Comparison of ENCODE assay signal across 1 cellular context in the genomic region with DNA sequence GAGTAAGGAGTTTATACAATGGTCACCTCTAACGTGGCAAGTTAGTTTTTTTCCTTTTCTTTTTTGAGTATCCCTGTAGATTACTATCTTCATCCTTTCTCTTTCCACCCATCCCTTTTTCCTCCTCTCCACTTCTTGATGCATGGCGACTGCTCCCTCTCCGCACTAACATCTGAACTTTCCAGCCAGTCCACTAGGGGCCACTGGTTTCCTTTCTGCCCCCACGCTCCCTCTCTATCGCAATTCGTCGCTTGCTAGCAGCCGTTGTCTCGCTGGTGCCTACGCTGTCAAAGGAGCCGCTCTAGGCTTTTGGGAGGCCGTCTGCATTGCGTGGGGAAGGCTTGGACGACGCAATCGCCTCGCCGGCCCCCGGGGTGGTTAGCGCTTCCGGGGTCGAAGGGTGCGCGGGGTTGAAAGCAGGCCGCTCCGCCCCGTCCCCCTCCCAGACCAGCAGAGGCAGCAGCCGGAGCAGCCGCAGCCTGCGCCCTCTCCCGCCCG.
TF ChIP-seq lines count a peak whose summit lies in the region.

Gene PCBP2, plus strand, starts transcription at position 442 of the 498 bp plus-strand sequence. CDS start 2,699 bp downstream, outside the sequence.

TF ChIP-seq in WTC11, 78 proteins besides CTCF, POLR2A, EP300 and RAD21 (continued from another document and continues in another):
- TF ChIP-seq, protein P1, sequence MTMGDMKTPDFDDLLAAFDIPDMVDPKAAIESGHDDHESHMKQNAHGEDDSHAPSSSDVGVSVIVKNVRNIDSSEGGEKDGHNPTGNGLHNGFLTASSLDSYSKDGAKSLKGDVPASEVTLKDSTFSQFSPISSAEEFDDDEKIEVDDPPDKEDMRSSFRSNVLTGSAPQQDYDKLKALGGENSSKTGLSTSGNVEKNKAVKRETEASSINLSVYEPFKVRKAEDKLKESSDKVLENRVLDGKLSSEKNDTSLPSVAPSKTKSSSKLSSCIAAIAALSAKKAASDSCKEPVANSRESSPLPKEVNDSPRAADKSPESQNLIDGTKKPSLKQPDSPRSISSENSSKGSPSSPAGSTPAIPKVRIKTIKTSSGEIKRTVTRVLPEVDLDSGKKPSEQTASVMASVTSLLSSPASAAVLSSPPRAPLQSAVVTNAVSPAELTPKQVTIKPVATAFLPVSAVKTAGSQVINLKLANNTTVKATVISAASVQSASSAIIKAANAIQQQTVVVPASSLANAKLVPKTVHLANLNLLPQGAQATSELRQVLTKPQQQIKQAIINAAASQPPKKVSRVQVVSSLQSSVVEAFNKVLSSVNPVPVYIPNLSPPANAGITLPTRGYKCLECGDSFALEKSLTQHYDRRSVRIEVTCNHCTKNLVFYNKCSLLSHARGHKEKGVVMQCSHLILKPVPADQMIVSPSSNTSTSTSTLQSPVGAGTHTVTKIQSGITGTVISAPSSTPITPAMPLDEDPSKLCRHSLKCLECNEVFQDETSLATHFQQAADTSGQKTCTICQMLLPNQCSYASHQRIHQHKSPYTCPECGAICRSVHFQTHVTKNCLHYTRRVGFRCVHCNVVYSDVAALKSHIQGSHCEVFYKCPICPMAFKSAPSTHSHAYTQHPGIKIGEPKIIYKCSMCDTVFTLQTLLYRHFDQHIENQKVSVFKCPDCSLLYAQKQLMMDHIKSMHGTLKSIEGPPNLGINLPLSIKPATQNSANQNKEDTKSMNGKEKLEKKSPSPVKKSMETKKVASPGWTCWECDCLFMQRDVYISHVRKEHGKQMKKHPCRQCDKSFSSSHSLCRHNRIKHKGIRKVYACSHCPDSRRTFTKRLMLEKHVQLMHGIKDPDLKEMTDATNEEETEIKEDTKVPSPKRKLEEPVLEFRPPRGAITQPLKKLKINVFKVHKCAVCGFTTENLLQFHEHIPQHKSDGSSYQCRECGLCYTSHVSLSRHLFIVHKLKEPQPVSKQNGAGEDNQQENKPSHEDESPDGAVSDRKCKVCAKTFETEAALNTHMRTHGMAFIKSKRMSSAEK (CRISPR knock-in tag; IDR thresholded peaks at IDR 0.05; ENCODE audit: borderline replicate concordance), result no peak
- TF ChIP-seq FOXJ3 (CRISPR knock-in tag; IDR thresholded peaks at IDR 0.05; ENCODE audit: borderline replicate concordance) (no peak), ZNF416 (CRISPR knock-in tag; IDR thresholded peaks at IDR 0.05) (no peak), GABPB1 (CRISPR knock-in tag; IDR thresholded peaks at IDR 0.05) (peak; percentile 98), RELA (CRISPR knock-in tag; IDR thresholded peaks at IDR 0.05; ENCODE audit: borderline replicate concordance) (no peak), ZNF396 (CRISPR knock-in tag; IDR thresholded peaks at IDR 0.05; ENCODE audit: borderline replicate concordance) (no peak), TP53 (CRISPR knock-in tag; IDR thresholded peaks at IDR 0.05) (no peak), ETV6 (CRISPR knock-in tag; IDR thresholded peaks at IDR 0.05) (peak; percentile 68; the same call in 1 of the 2 replicates), SMAD4 (CRISPR knock-in tag; IDR thresholded peaks at IDR 0.05) (no peak), NR1H2 (CRISPR knock-in tag; IDR thresholded peaks at IDR 0.05) (no peak), ZNF219 (CRISPR knock-in tag; IDR thresholded peaks at IDR 0.05; ENCODE audit: borderline replicate concordance) (no peak), SP1 (CRISPR knock-in tag; conservative IDR thresholded peaks at IDR 0.05) (peak; percentile 90), STAT6 (CRISPR knock-in tag; conservative IDR thresholded peaks at IDR 0.05; ENCODE audit: low read depth) (no peak), MXD4 (CRISPR knock-in tag; IDR thresholded peaks at IDR 0.05; ENCODE audit: borderline replicate concordance) (no peak), ZNF425 (CRISPR knock-in tag; conservative IDR thresholded peaks at IDR 0.05) (no peak), PRRX2 (CRISPR knock-in tag; IDR thresholded peaks at IDR 0.05) (0 out of 2 replicates have a peak, but pooled peaks have one; percentile 39), USF2 (CRISPR knock-in tag; IDR thresholded peaks at IDR 0.05) (no peak), ZNF121 (CRISPR knock-in tag; IDR thresholded peaks at IDR 0.05) (no peak), MLX (CRISPR knock-in tag; IDR thresholded peaks at IDR 0.05) (no peak), FOXK1 (CRISPR knock-in tag; IDR thresholded peaks at IDR 0.05) (peak; percentile 91), EMX1 (CRISPR knock-in tag; IDR thresholded peaks at IDR 0.05) (no peak; the same call in 1 of the 2 replicates), ZBTB43 (CRISPR knock-in tag; IDR thresholded peaks at IDR 0.05) (no peak), ZSCAN18 (CRISPR knock-in tag; IDR thresholded peaks at IDR 0.05) (no peak), ATF2 (CRISPR knock-in tag; IDR thresholded peaks at IDR 0.05; ENCODE audit: borderline replicate concordance, low read depth) (no peak)
- TF ChIP-seq, protein P2, sequence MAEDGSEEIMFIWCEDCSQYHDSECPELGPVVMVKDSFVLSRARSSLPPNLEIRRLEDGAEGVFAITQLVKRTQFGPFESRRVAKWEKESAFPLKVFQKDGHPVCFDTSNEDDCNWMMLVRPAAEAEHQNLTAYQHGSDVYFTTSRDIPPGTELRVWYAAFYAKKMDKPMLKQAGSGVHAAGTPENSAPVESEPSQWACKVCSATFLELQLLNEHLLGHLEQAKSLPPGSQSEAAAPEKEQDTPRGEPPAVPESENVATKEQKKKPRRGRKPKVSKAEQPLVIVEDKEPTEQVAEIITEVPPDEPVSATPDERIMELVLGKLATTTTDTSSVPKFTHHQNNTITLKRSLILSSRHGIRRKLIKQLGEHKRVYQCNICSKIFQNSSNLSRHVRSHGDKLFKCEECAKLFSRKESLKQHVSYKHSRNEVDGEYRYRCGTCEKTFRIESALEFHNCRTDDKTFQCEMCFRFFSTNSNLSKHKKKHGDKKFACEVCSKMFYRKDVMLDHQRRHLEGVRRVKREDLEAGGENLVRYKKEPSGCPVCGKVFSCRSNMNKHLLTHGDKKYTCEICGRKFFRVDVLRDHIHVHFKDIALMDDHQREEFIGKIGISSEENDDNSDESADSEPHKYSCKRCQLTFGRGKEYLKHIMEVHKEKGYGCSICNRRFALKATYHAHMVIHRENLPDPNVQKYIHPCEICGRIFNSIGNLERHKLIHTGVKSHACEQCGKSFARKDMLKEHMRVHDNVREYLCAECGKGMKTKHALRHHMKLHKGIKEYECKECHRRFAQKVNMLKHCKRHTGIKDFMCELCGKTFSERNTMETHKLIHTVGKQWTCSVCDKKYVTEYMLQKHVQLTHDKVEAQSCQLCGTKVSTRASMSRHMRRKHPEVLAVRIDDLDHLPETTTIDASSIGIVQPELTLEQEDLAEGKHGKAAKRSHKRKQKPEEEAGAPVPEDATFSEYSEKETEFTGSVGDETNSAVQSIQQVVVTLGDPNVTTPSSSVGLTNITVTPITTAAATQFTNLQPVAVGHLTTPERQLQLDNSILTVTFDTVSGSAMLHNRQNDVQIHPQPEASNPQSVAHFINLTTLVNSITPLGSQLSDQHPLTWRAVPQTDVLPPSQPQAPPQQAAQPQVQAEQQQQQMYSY (CRISPR knock-in tag; IDR thresholded peaks at IDR 0.05), result no peak
- TF ChIP-seq, protein P3, sequence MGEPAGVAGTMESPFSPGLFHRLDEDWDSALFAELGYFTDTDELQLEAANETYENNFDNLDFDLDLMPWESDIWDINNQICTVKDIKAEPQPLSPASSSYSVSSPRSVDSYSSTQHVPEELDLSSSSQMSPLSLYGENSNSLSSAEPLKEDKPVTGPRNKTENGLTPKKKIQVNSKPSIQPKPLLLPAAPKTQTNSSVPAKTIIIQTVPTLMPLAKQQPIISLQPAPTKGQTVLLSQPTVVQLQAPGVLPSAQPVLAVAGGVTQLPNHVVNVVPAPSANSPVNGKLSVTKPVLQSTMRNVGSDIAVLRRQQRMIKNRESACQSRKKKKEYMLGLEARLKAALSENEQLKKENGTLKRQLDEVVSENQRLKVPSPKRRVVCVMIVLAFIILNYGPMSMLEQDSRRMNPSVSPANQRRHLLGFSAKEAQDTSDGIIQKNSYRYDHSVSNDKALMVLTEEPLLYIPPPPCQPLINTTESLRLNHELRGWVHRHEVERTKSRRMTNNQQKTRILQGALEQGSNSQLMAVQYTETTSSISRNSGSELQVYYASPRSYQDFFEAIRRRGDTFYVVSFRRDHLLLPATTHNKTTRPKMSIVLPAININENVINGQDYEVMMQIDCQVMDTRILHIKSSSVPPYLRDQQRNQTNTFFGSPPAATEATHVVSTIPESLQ (CRISPR knock-in tag; IDR thresholded peaks at IDR 0.05), result no peak
- TF ChIP-seq, protein P4, sequence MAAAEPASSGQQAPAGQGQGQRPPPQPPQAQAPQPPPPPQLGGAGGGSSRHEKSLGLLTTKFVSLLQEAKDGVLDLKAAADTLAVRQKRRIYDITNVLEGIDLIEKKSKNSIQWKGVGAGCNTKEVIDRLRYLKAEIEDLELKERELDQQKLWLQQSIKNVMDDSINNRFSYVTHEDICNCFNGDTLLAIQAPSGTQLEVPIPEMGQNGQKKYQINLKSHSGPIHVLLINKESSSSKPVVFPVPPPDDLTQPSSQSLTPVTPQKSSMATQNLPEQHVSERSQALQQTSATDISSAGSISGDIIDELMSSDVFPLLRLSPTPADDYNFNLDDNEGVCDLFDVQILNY (CRISPR knock-in tag; IDR thresholded peaks at IDR 0.05), result no peak
